Comparison of ENCODE assay signal across 17 cellular contexts in genomic region chr1:245825128-245825901, GRCh38.
DNase-seq lines count a peak whose midpoint lies in the region; ATAC-seq and TF ChIP-seq lines count a peak whose summit lies in the region.
"Had no signal": no experiment of that assay in that cellular context is flagged by ENCODE, and none has a peak within 500 bp of the region (broad histone marks: within the 10 kb centered on the region; RNA-seq: fewer than 3 reads in every experiment).

No MANE protein-coding gene starts in this region.

- no peak overlapping the region for H3K4me3 ChIP-seq in cardiac muscle cell
- H3K4me3 ChIP-seq: GM12878, tibial artery had no signal

- ATAC-seq in WTC11 (peak; percentile 71), left cardiac atrium (peak; percentile 34 to 41), GM18909 (IDR thresholded peaks at IDR 0.05; ENCODE audit: poor library complexity, unreplicated experiment) (no peak)
- ATAC-seq: GM12878; naive thymus-derived CD8-positive, alpha-beta T cell had no signal

- POLR2A ChIA-PET in WTC11 (lab: Charles Lee), result interaction anchor here (0.5 kb wide), 1 partner anchor 523 kb away, joined by 3 read pairs; no protein-coding TSS in a partner anchor

- H3K27me3 ChIP-seq in cardiac muscle cell, result no peaks in the 10 kb centered on the region
- H3K27me3 ChIP-seq: tibial artery had no signal

- H3K36me3 Mint-ChIP-seq in WTC11 (peaks cover 2% of the 10 kb centered on the region; the same call in 1 of the 2 replicates), type B pancreatic cell (peaks cover 4% of the 10 kb centered on the region)

- H3K4me3 Mint-ChIP-seq in WTC11 (no peak overlapping the region), type B pancreatic cell (no peak overlapping the region)
- H3K4me3 Mint-ChIP-seq: IgD-negative memory B cell; naive thymus-derived CD8-positive, alpha-beta T cell had no signal

- H3K9me3 ChIP-seq in cardiac muscle cell (ENCODE audit: low read depth), result no peaks in the 10 kb centered on the region
- H3K9me3 ChIP-seq: tibial artery had no signal

- intact Hi-C loops in cardiac septum (cut with DNase I), result no loop called here
- intact Hi-C loops in left cardiac atrium (cut with DNase I), result loop anchor here in 1 of 2 donors (10.0 kb wide), 1 partner anchor 169 kb away; no protein-coding TSS in a partner anchor

- H3K9me3 Mint-ChIP-seq in WTC11, result peaks cover 12% of the 10 kb centered on the region
- H3K9me3 Mint-ChIP-seq in type B pancreatic cell, result peaks cover 3% of the 10 kb centered on the region

- DNase-seq in cardiac muscle cell (ENCODE audit: low read depth in 1 of 2, low spot score in 1 of 2) (peak; percentile 29 to 61), cardiac septum (ENCODE audit: low spot score) (no peak), WTC11 (ENCODE audit: low spot score) (no peak), left cardiac atrium (no peak), type B pancreatic cell (ENCODE audit: extremely low spot score, unreplicated experiment) (peak; percentile 49), EL (no peak), GDM1 (lab: John Stamatoyannopoulos, UW) (no peak)
- DNase-seq: DMS79; kidney glomerular epithelial cell; NCI-H1436 treated with DMSO at 0.1 percent for 48 hours; NCI-H524 treated with DMSO at 0.1 percent for 48 hours; stimulated activated CD4-positive, alpha-beta T cell treated with anti-CD3 and anti-CD28 coated beads, Interleukin-2, amount 100 ng/mL, for 24 hours; tibial artery had no signal

- H3K36me3 ChIP-seq in cardiac muscle cell, result no peaks in the 10 kb centered on the region
- H3K36me3 ChIP-seq: tibial artery had no signal

- TF ChIP-seq CTCF in cardiac muscle cell (IDR thresholded peaks at IDR 0.05; ENCODE audit: low read depth, low read length) (peak; percentile 44), WTC11 (IDR thresholded peaks at IDR 0.05) (no peak), type B pancreatic cell (conservative IDR thresholded peaks at IDR 0.05) (no peak)

- H3K4me1 Mint-ChIP-seq in WTC11 (no peaks in the 10 kb centered on the region), type B pancreatic cell (ENCODE audit: unreplicated experiment) (no peaks in the 10 kb centered on the region)

- CTCF ChIA-PET in WTC11 (lab: Charles Lee), result interaction anchor here (0.7 to 1.2 kb wide), 6 partner anchors 10 to 137 kb away, joined by 3 to 5 read pairs (median 3); no protein-coding TSS in a partner anchor

- no peaks in the 10 kb centered on the region for H3K4me1 ChIP-seq in cardiac muscle cell (ENCODE audit: low read depth)
- H3K4me1 ChIP-seq: tibial artery had no signal

- H3K27ac ChIP-seq in cardiac muscle cell, result no peak overlapping the region
- H3K27ac ChIP-seq: tibial artery had no signal

- H3K27me3 Mint-ChIP-seq in WTC11 (ENCODE audit: low read depth), result no peaks in the 10 kb centered on the region
- H3K27me3 Mint-ChIP-seq in type B pancreatic cell, result no peaks in the 10 kb centered on the region
- H3K27me3 Mint-ChIP-seq: IgD-negative memory B cell; naive thymus-derived CD8-positive, alpha-beta T cell had no signal

- H3K27ac Mint-ChIP-seq in WTC11, result no peak overlapping the region
- H3K27ac Mint-ChIP-seq in type B pancreatic cell, result no peak overlapping the region
- H3K27ac Mint-ChIP-seq: naive thymus-derived CD8-positive, alpha-beta T cell had no signal

TF ChIP-seq in WTC11, 78 proteins besides CTCF, POLR2A, EP300 and RAD21:
- TF ChIP-seq MLX (CRISPR knock-in tag; IDR thresholded peaks at IDR 0.05) (no peak), ZNF317 (CRISPR knock-in tag; IDR thresholded peaks at IDR 0.05; ENCODE audit: borderline replicate concordance, low read depth) (0 out of 2 replicates have a peak, but pooled peaks have one; percentile 66)

Comparison
In these comparisons a context has a peak if more than half of its experiments do, and no peak if none do; other contexts are left out.
1. DNase-seq: peak in cardiac muscle cell (2 of 2) and type B pancreatic cell (single experiment); none in cardiac septum (single experiment), WTC11 (single experiment), left cardiac atrium (single experiment), EL (single experiment) and GDM1 (single experiment).